16 cellular contexts compared by ENCODE assay signal in genomic region chr1:218880484-218881060, GRCh38.
"Had no signal": no experiment of that assay in that cellular context is flagged by ENCODE, and none has a peak within 500 bp of the region (broad histone marks: within the 10 kb centered on the region; RNA-seq: fewer than 3 reads in every experiment).

No MANE protein-coding gene starts in this region.

- H3K36me3 ChIP-seq: heart right ventricle, left lung, stomach had no signal

- H3K4me1 ChIP-seq: heart right ventricle, left lung, psoas muscle, stomach had no signal

- H3K4me3 ChIP-seq: coronary artery, dorsolateral prefrontal cortex, heart right ventricle, left lung, lung, psoas muscle, stomach had no signal

- H3K9me3 ChIP-seq: heart right ventricle, left lung, psoas muscle had no signal

- DNase-seq: dorsolateral prefrontal cortex; effector CD8-positive, alpha-beta T cell; heart right ventricle; immature natural killer cell; left lung; mesenchymal stem cell; naive B cell; psoas muscle; retina; small intestine; stimulated activated CD4-positive, alpha-beta T cell treated with anti-CD3 and anti-CD28 coated beads, Interleukin-12 subunit alpha, Interleukin-12 subunit beta, amount 100 ng/mL, for 4 hours; stimulated activated naive CD4-positive, alpha-beta T cell; stomach; substantia nigra had no signal

- H3K27ac ChIP-seq: coronary artery, dorsolateral prefrontal cortex, heart right ventricle, left lung, psoas muscle, stomach had no signal

- H3K27me3 ChIP-seq: dorsolateral prefrontal cortex, heart right ventricle, left lung, stomach had no signal

- ATAC-seq: heart right ventricle, left lung, psoas muscle had no signal
